26 cellular contexts compared by ENCODE assay signal in the genomic region with DNA sequence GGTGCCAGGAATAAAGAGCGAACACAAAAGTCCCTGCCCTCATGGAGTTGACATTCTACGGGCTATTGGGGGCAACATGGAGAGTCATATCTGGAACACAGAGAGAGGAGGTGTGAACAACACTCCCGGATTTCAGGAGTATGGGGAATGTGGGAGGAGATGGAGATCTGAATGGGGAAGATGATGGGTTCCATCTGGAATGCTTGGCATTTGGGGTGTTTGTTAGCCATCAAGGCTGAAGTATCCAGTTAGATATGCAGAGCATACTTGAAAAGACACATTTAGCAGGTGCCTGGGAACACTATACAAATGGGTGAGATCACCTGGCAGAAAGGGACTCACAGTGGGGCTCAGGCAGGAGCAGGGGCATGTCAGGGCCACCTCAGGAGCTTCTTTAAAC.
"Had no signal": no experiment of that assay in that cellular context is flagged by ENCODE, and none has a peak within 500 bp of the region (broad histone marks: within the 10 kb centered on the region; RNA-seq: fewer than 3 reads in every experiment).

No MANE protein-coding gene starts in this region.

- H3K36me3 ChIP-seq: heart left ventricle, ovary, prostate gland, thoracic aorta had no signal

- H3K9me3 ChIP-seq: heart left ventricle, ovary, prostate gland, thoracic aorta had no signal

- H3K27ac ChIP-seq: heart left ventricle, ovary, prostate gland, thoracic aorta, VCaP had no signal

- ATAC-seq: activated naive CD8-positive, alpha-beta T cell treated with anti-CD3 and anti-CD28 coated beads, Interleukin-2, amount 50 U/mL, for 24 hours; esophagus mucosa; heart left ventricle; left colon; naive thymus-derived CD4-positive, alpha-beta T cell; sciatic nerve; stimulated activated effector memory CD8-positive, alpha-beta T cell treated with anti-CD3 and anti-CD28 coated beads, Interleukin-12 subunit alpha, Interleukin-12 subunit beta, amount 100 ng/mL, for 72 hours had no signal

- H3K4me1 ChIP-seq: prostate gland had no signal

- H3K27me3 ChIP-seq: ovary had no signal

- DNase-seq: activated CD4-positive, alpha-beta memory T cell treated with anti-CD3 and anti-CD28 coated beads for 36 hours; activated CD4-positive, alpha-beta T cell treated with anti-CD3 and anti-CD28 coated beads, Interleukin-2, amount 10 ng/mL, durations not matched to agents 24 days and 14 days; activated CD8-positive, alpha-beta memory T cell treated with anti-CD3 and anti-CD28 coated beads, Interleukin-2, amount 50 U/mL, for 4 hours; activated naive CD8-positive, alpha-beta T cell treated with anti-CD3 and anti-CD28 coated beads, Interleukin-2, amount 50 U/mL, for 24 hours; activated T-cell treated with anti-CD3 and anti-CD28 coated beads, Interleukin-2, amount 50 U/mL, for 1 hour; amygdala; caudate nucleus; cortex of kidney; foreskin fibroblast; heart left ventricle; left colon; midbrain; naive thymus-derived CD4-positive, alpha-beta T cell; ovary; retina; small intestine; stimulated activated CD4-positive, alpha-beta T cell treated with anti-CD3 and anti-CD28 coated beads, Interleukin-4, amount 100 ng/mL, for 24 hours; T-helper 9 cell had no signal

- FAIRE-seq: islet of Langerhans, small intestine, TTC549 had no signal

- H3K4me3 ChIP-seq: heart left ventricle, ovary, prostate gland, thoracic aorta had no signal
